In the genomic region with DNA sequence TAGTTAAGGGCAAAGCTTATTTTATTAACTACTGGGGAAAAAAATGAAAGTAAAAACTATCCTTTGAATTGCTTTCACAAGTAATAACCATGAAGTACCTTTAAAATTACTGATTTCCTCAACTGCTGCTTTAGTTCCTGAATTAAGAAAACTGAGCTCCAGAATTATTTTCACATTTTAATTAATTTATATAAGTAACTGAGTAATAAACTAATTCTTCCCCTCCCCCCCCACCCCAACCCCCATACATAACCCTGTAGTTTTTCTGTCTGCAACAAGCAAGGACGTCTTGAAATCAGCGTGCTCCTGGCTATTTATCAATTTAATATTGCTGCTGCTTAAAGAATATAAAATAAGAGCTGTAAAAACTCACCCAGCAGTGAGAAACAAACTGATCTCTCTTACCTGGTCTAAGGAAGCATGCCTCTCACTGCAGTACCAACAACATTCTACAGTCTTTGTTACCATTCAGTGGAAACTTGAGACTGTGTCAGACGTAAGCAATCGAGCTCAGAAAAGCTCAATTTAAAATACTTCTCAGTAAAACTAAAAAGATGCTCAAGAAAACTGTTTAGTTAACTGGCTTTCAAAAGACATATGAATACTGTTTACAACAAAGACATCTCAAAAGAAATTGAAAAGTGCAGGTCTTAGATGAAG, we compare ENCODE assay signal across 8 cellular contexts.
DNase-seq lines count a peak whose midpoint lies in the region; ATAC-seq lines count a peak whose summit lies in the region.

No MANE protein-coding gene starts in this region.

- peak in 4 of 6 experiments; percentile 22 to 68 (median 49) for DNase-seq in stimulated activated naive CD4-positive, alpha-beta T cell (lab: John Stamatoyannopoulos, UW)
- DNase-seq in stimulated activated naive CD4-positive, alpha-beta T cell treated with Interleukin-2 at 50 U/mL for 16 hours (lab: John Stamatoyannopoulos, UW) = no peak
- DNase-seq in NCI-H2171 treated with DMSO at 0.1 percent for 48 hours (lab: John Stamatoyannopoulos, UW) (peak; percentile 81), left cardiac atrium (no peak), trophoblast cell (peak; percentile 22 to 86), NK-92 (lab: John Stamatoyannopoulos, UW; ENCODE audit: unreplicated experiment) (no peak)
- DNase-seq in activated naive CD8-positive, alpha-beta T cell treated with anti-CD3 and anti-CD28 coated beads for 36 hours = peak; percentile 10

- no peaks in the 10 kb centered on the region for H3K36me3 ChIP-seq in trophoblast cell (ENCODE audit: control insufficient read depth in 1 of 2, insufficient read depth in 2 of 2, low read length in 2 of 2)

- H3K9me3 ChIP-seq in trophoblast cell (ENCODE audit: insufficient read depth, low read depth, low read length) = no peaks in the 10 kb centered on the region

- no peaks in the 10 kb centered on the region for H3K4me1 ChIP-seq in trophoblast cell (ENCODE audit: control insufficient read depth in 1 of 2, insufficient read depth in 2 of 2, low read length in 2 of 2)

- no peak overlapping the region for H2AFZ ChIP-seq in trophoblast cell (ENCODE audit: insufficient read depth, low read length, poor library complexity)

- H3K27me3 Mint-ChIP-seq in activated naive CD8-positive, alpha-beta T cell treated with anti-CD3 and anti-CD28 coated beads for 36 hours = no peaks in the 10 kb centered on the region

- no peak overlapping the region for H3K23ac ChIP-seq in trophoblast cell (ENCODE audit: low read length)

- peak overlapping the region; percentile 90 for H3K4me3 Mint-ChIP-seq in activated naive CD8-positive, alpha-beta T cell treated with anti-CD3 and anti-CD28 coated beads for 36 hours

- H3K4me3 ChIP-seq in trophoblast cell (ENCODE audit: low read depth, low read length) = no peak overlapping the region

- no peak overlapping the region for H4K91ac ChIP-seq in trophoblast cell (ENCODE audit: low read depth, low read length)

- H2BK12ac ChIP-seq in trophoblast cell (ENCODE audit: low read length) = no peak overlapping the region

- no peaks in the 10 kb centered on the region for H3K9me3 Mint-ChIP-seq in activated naive CD8-positive, alpha-beta T cell treated with anti-CD3 and anti-CD28 coated beads for 36 hours

- no peak overlapping the region for H4K12ac ChIP-seq in trophoblast cell (ENCODE audit: low read depth, low read length)

- no peak overlapping the region for H4K8ac ChIP-seq in trophoblast cell (ENCODE audit: low read depth, low read length)

- no peaks in the 10 kb centered on the region for H3K27me3 ChIP-seq in trophoblast cell (ENCODE audit: insufficient read depth, low read length)

- no CpG with 5 or more reads among the region's 4 CpGs for WGBS in trophoblast cell (ENCODE audit: extremely low coverage, insufficient coverage, insufficient read length)

- no peak overlapping the region for H3K4ac ChIP-seq in trophoblast cell (ENCODE audit: low read depth, low read length)

- H3K79me1 ChIP-seq in trophoblast cell (ENCODE audit: low read length) = no peaks in the 10 kb centered on the region

- intact Hi-C loops in left cardiac atrium (cut with DNase I) = no loop called here

- H3K27ac Mint-ChIP-seq in activated naive CD8-positive, alpha-beta T cell treated with anti-CD3 and anti-CD28 coated beads for 36 hours = peak overlapping the region; percentile 74

- no peak overlapping the region for H3K18ac ChIP-seq in trophoblast cell (ENCODE audit: low read length)

- no peak overlapping the region for H2BK120ac ChIP-seq in trophoblast cell (ENCODE audit: insufficient read depth, low read length, poor library complexity)

- H3K4me1 Mint-ChIP-seq in activated naive CD8-positive, alpha-beta T cell treated with anti-CD3 and anti-CD28 coated beads for 36 hours = peaks cover 25% of the 10 kb centered on the region

- H3K14ac ChIP-seq in trophoblast cell (ENCODE audit: low read length) = no peak overlapping the region

- peak overlapping the region; percentile 73 for H3K4me2 ChIP-seq in trophoblast cell (ENCODE audit: low read length)

- no peak overlapping the region for H3K9ac ChIP-seq in trophoblast cell (ENCODE audit: low read length)

- ATAC-seq in HG02798 (IDR thresholded peaks at IDR 0.05; ENCODE audit: poor library complexity, unreplicated experiment) = peak; percentile 55
- ATAC-seq in left cardiac atrium = peak; percentile 81 to 92

- no peak overlapping the region for H3K27ac ChIP-seq in trophoblast cell (ENCODE audit: low read depth, low read length)

- H3K36me3 Mint-ChIP-seq in activated naive CD8-positive, alpha-beta T cell treated with anti-CD3 and anti-CD28 coated beads for 36 hours = peaks cover 9% of the 10 kb centered on the region

- H2BK5ac ChIP-seq in trophoblast cell (ENCODE audit: low read depth, low read length, poor library complexity) = no peak overlapping the region

- no peak overlapping the region for H2AK5ac ChIP-seq in trophoblast cell (ENCODE audit: low read length)

- H3K79me2 ChIP-seq in trophoblast cell (ENCODE audit: control insufficient read depth, insufficient read depth, low read length, poor library complexity) = no peaks in the 10 kb centered on the region

Comparison
In these comparisons a context has a peak if more than half of its experiments do, and no peak if none do; other contexts are left out.
1. DNase-seq: peak in stimulated activated naive CD4-positive, alpha-beta T cell (4 of 6), NCI-H2171 treated with DMSO at 0.1 percent for 48 hours (single experiment), activated naive CD8-positive, alpha-beta T cell treated with anti-CD3 and anti-CD28 coated beads for 36 hours (single experiment) and trophoblast cell (2 of 2); none in stimulated activated naive CD4-positive, alpha-beta T cell treated with Interleukin-2 at 50 U/mL for 16 hours (single experiment), left cardiac atrium (single experiment) and NK-92 (single experiment).